In genomic region chrX:110420771-110421498, GRCh38 we compare ENCODE assay signal across 9 cellular contexts.
DNase-seq lines count a peak whose midpoint lies in the region; ATAC-seq and TF ChIP-seq lines count a peak whose summit lies in the region.
"Had no signal": no experiment of that assay in that cellular context is flagged by ENCODE, and none has a peak within 500 bp of the region (broad histone marks: within the 10 kb centered on the region; RNA-seq: fewer than 3 reads in every experiment).

No MANE protein-coding gene starts in this region.

- H3K27ac ChIP-seq in caudate nucleus (ENCODE audit: low read depth, low read length) = no peak overlapping the region
- H3K27ac ChIP-seq: SJSA1 had no signal

- H3K36me3 Mint-ChIP-seq in progenitor cell of endocrine pancreas (ENCODE audit: insufficient read depth) = no peaks in the 10 kb centered on the region

- peak overlapping the region; percentile 3 for H3K27ac Mint-ChIP-seq in progenitor cell of endocrine pancreas

- H3K27me3 Mint-ChIP-seq in progenitor cell of endocrine pancreas = no peaks in the 10 kb centered on the region

- peaks cover 28% of the 10 kb centered on the region for H3K4me1 Mint-ChIP-seq in progenitor cell of endocrine pancreas (ENCODE audit: low read depth)

- no peak overlapping the region for H3K4me3 Mint-ChIP-seq in progenitor cell of endocrine pancreas (ENCODE audit: low read depth)

- ATAC-seq in HG03342 (IDR thresholded peaks at IDR 0.05; ENCODE audit: unreplicated experiment) = no peak
- ATAC-seq in HG02798 (IDR thresholded peaks at IDR 0.05; ENCODE audit: poor library complexity, unreplicated experiment) = no peak

- no peaks in the 10 kb centered on the region for H3K9me3 Mint-ChIP-seq in progenitor cell of endocrine pancreas (ENCODE audit: low read depth)

- peak; percentile 3 for DNase-seq in NCI-H2029 (lab: John Stamatoyannopoulos, UW)
- no peak for DNase-seq in NCI-H2029 treated with DMSO at 0.1 percent for 48 hours (lab: John Stamatoyannopoulos, UW)
- DNase-seq in HuH-7.5 (ENCODE audit: low spot score) = peak; percentile 9
- peak in 53 of 61 donors; percentile 2 to 78 (median 41) for DNase-seq in caudate nucleus (lab: John Stamatoyannopoulos, UW)
- no peak for DNase-seq in progenitor cell of endocrine pancreas (ENCODE audit: low spot score, unreplicated experiment)
- DNase-seq in T-helper 2 cell = no peak

- peak; percentile 58 for TF ChIP-seq CTCF in progenitor cell of endocrine pancreas (IDR thresholded peaks at IDR 0.05; ENCODE audit: unreplicated experiment)

Comparison
In these comparisons a context has a peak if more than half of its experiments do, and no peak if none do; other contexts are left out.
1. DNase-seq: peak in NCI-H2029 (single experiment), HuH-7.5 (single experiment) and caudate nucleus (53 of 61); none in NCI-H2029 treated with DMSO at 0.1 percent for 48 hours (single experiment), progenitor cell of endocrine pancreas (single experiment) and T-helper 2 cell (0 of 5).